Comparison of ENCODE assay signal across 1 cellular context in the genomic region with DNA sequence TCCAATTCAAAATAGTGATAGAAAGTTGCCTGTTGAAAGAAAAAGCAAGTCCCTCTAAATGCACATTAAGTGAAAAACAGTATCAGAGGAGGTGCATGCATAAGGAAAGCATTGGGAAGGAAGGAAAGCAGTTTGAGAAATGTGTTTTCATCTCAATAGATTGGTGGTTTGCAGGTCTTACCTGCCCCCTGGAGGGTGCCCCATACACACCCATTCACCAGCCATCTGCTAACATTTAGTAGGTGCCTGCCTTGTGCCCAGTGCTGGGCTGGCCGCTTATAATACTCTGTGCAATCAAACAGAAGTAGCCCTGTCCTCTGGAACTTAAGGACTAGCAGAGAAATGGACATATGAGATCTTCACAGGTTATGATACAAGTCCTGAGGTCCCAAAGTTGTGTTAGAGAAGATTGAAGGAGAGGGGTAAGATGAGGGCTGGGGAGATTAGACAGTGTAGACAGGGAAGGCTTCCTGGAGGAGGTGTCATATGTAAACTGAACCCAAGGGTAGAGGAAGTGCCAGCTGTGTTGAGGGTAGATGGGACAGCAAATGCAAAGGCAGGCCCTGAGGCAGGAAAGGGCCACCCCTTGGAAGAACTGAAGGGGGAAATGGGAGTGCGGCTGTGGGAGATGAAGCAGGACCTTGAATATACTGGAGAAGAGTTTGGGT.
TF ChIP-seq lines count a peak whose summit lies in the region.

No MANE protein-coding gene starts in this region.

TF ChIP-seq in HCT116, 20 proteins besides CTCF, POLR2A, EP300 and RAD21:
- TF ChIP-seq YY1 (IDR thresholded peaks at IDR 0.05; ENCODE audit: extremely low read depth, insufficient replicate concordance, low read depth, low read length), result no peak
- no peak for TF ChIP-seq JUND (IDR thresholded peaks at IDR 0.05)
- no peak for TF ChIP-seq SIN3A (IDR thresholded peaks at IDR 0.05; ENCODE audit: low read depth)
- no peak for TF ChIP-seq TCF7L2 (IDR thresholded peaks at IDR 0.05; ENCODE audit: borderline replicate concordance, extremely low read depth, insufficient read depth, insufficient read length)
- TF ChIP-seq ZNF274 (IDR thresholded peaks at IDR 0.05; ENCODE audit: low read depth, low read length), result no peak
- TF ChIP-seq ATF3 (IDR thresholded peaks at IDR 0.05), result no peak
- TF ChIP-seq, protein P1, sequence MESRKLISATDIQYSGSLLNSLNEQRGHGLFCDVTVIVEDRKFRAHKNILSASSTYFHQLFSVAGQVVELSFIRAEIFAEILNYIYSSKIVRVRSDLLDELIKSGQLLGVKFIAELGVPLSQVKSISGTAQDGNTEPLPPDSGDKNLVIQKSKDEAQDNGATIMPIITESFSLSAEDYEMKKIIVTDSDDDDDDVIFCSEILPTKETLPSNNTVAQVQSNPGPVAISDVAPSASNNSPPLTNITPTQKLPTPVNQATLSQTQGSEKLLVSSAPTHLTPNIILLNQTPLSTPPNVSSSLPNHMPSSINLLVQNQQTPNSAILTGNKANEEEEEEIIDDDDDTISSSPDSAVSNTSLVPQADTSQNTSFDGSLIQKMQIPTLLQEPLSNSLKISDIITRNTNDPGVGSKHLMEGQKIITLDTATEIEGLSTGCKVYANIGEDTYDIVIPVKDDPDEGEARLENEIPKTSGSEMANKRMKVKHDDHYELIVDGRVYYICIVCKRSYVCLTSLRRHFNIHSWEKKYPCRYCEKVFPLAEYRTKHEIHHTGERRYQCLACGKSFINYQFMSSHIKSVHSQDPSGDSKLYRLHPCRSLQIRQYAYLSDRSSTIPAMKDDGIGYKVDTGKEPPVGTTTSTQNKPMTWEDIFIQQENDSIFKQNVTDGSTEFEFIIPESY (IDR thresholded peaks at IDR 0.05; ENCODE audit: extremely low read depth, insufficient replicate concordance, low read length), result no peak
- TF ChIP-seq FOSL1 (IDR thresholded peaks at IDR 0.05; ENCODE audit: low read depth), result no peak
- TF ChIP-seq EGR1 (IDR thresholded peaks at IDR 0.05; ENCODE audit: low read depth), result no peak
- TF ChIP-seq SP1 (IDR thresholded peaks at IDR 0.05; ENCODE audit: low read depth), result no peak
- no peak for TF ChIP-seq EZH2 (IDR thresholded peaks at IDR 0.05)
- TF ChIP-seq EZH2phosphoT487 (IDR thresholded peaks at IDR 0.05; ENCODE audit: borderline replicate concordance), result no peak
- no peak for TF ChIP-seq CEBPB (IDR thresholded peaks at IDR 0.05; ENCODE audit: low read depth)
- TF ChIP-seq, protein P2, sequence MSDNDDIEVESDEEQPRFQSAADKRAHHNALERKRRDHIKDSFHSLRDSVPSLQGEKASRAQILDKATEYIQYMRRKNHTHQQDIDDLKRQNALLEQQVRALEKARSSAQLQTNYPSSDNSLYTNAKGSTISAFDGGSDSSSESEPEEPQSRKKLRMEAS (IDR thresholded peaks at IDR 0.05), result no peak
- no peak for TF ChIP-seq POLR2AphosphoS5 (IDR thresholded peaks at IDR 0.05; ENCODE audit: low read depth, low read length)
- no peak for TF ChIP-seq CBX3 (IDR thresholded peaks at IDR 0.05; ENCODE audit: low read depth)
- TF ChIP-seq ZFX (IDR thresholded peaks at IDR 0.05), result no peak
TF ChIP-seq in HCT116: peak in this region for 0.
